ENCODE assay signal across 27 cellular contexts in the genomic region with DNA sequence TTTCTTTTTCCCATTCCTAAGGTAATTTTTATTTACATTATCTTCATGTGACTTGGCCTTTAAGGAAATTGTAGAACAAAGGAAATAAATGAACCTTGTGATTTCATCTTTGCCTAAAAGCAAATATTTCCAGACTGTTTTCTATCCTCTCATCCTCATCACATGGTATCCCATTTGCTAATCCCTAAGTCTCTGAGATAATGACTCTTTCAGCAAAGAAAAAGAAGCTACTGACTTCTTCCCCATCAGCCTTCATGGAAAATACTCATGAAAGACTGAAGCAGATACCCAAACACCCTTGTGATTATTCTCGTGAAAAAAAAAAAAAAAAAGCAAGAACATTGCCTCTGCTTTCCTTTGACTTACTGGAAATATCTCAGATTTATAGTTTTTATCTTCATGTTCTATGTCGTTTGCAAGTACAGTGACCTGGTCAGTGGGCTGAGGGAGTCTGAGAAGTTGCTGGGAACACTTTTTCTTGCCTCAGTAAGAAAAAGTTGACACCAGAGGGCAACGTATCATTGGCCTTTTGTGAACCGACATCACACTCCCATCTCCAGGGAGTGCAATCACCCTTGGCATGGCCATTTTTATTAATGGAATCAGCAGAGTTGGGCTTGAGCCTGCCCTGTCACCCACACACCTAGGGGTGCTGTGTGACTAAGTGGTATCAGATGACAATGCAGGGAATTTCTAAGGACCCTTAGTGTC.
DNase-seq lines count a peak whose midpoint lies in the region; ATAC-seq and TF ChIP-seq lines count a peak whose summit lies in the region.
"Had no signal": no experiment of that assay in that cellular context is flagged by ENCODE, and none has a peak within 500 bp of the region (broad histone marks: within the 10 kb centered on the region; RNA-seq: fewer than 3 reads in every experiment).

No MANE protein-coding gene starts in this region.

- no peak overlapping the region for H3K27ac Mint-ChIP-seq in activated naive CD4-positive, alpha-beta T cell treated with anti-CD3 and anti-CD28 coated beads, Interleukin-2, amount 50 U/mL, for 72 hours
- H3K27ac Mint-ChIP-seq: activated CD4-positive, alpha-beta T cell treated with anti-CD3 and anti-CD28 coated beads, Interleukin-2, amount 10 ng/mL, durations not matched to agents 24 days and 14 days; activated naive CD4-positive, alpha-beta T cell treated with anti-CD3 and anti-CD28 coated beads for 36 hours; activated T-cell treated with anti-CD3 and anti-CD28 coated beads, Interleukin-2, amount 50 U/mL, for 72 hours; stimulated activated memory B cell treated with anti-CD40 and anti-IgM and Interleukin-4, amounts not matched to agents 10 μg/mL and 1 μg/mL and 100 μg/mL, for 72 hours; T-helper 1 cell treated with Interleukin-12 subunit alpha and Interleukin-12 subunit beta and Interleukin-4 antibody, amounts not matched to agents 30 μg/mL and 1 μg/mL, for 36 hours had no signal

- peak; percentile 43 for TF ChIP-seq CTCF in VCaP (conservative IDR thresholded peaks at IDR 0.05)

- no peaks in the 10 kb centered on the region for H3K36me3 Mint-ChIP-seq in activated naive CD4-positive, alpha-beta T cell treated with anti-CD3 and anti-CD28 coated beads, Interleukin-2, amount 50 U/mL, for 72 hours
- H3K36me3 Mint-ChIP-seq: stimulated activated memory B cell treated with anti-CD40 and anti-IgM and Interleukin-4, amounts not matched to agents 10 μg/mL and 1 μg/mL and 100 μg/mL, for 72 hours had no signal

- no peak for ATAC-seq in activated naive CD4-positive, alpha-beta T cell treated with anti-CD3 and anti-CD28 coated beads, Interleukin-2, amount 50 U/mL, for 72 hours
- ATAC-seq: activated T-cell treated with anti-CD3 and anti-CD28 coated beads, Interleukin-2, amount 50 U/mL, for 72 hours; HepG2; left colon; stimulated activated memory B cell treated with anti-CD40 and anti-IgM and Interleukin-4, amounts not matched to agents 10 μg/mL and 1 μg/mL and 100 μg/mL, for 72 hours had no signal

- intact Hi-C loops in head of caudate nucleus (cut with DNase I) = loop anchor here (5.0 kb wide), 1 partner anchor 84 kb away; no protein-coding TSS in a partner anchor

- H3K27ac ChIP-seq in VCaP = no peak overlapping the region
- H3K27ac ChIP-seq: colonic mucosa, HL-60, PC-9, SJCRH30 had no signal

- no peaks in the 10 kb centered on the region for H3K9me3 Mint-ChIP-seq in activated naive CD4-positive, alpha-beta T cell treated with anti-CD3 and anti-CD28 coated beads, Interleukin-2, amount 50 U/mL, for 72 hours
- H3K9me3 Mint-ChIP-seq: activated CD4-positive, alpha-beta T cell treated with anti-CD3 and anti-CD28 coated beads, Interleukin-2, amount 10 ng/mL, durations not matched to agents 24 days and 14 days; activated naive CD4-positive, alpha-beta T cell treated with anti-CD3 and anti-CD28 coated beads for 36 hours; activated T-cell treated with anti-CD3 and anti-CD28 coated beads, Interleukin-2, amount 50 U/mL, for 72 hours; stimulated activated memory B cell treated with anti-CD40 and anti-IgM and Interleukin-4, amounts not matched to agents 10 μg/mL and 1 μg/mL and 100 μg/mL, for 72 hours; T-helper 1 cell treated with Interleukin-12 subunit alpha and Interleukin-12 subunit beta and Interleukin-4 antibody, amounts not matched to agents 30 μg/mL and 1 μg/mL, for 36 hours had no signal

- DNase-seq in NCI-H1694 (lab: John Stamatoyannopoulos, UW) (peak; percentile 26), NCI-H1694 treated with DMSO at 0.1 percent for 48 hours (lab: John Stamatoyannopoulos, UW) (no peak), head of caudate nucleus (peak in 26 of 42 donors; percentile 3 to 71 (median 32)), pons (ENCODE audit: low spot score) (peak; percentile 76), SKM-1 (lab: John Stamatoyannopoulos, UW; ENCODE audit: unreplicated experiment) (no peak)
- DNase-seq in activated naive CD4-positive, alpha-beta T cell treated with anti-CD3 and anti-CD28 coated beads, Interleukin-2, amount 50 U/mL, for 72 hours (ENCODE audit: low spot score in 2 of 2) = no peak
- DNase-seq in stimulated activated CD4-positive, alpha-beta T cell treated with anti-CD3 and anti-CD28 coated beads, Interleukin-2, amount 100 ng/mL, for 24 hours = no peak
- DNase-seq: activated CD4-positive, alpha-beta T cell treated with anti-CD3 and anti-CD28 coated beads, Interleukin-2, amount 10 ng/mL, durations not matched to agents 24 days and 14 days; activated naive CD4-positive, alpha-beta T cell treated with anti-CD3 and anti-CD28 coated beads for 36 hours; activated T-cell treated with anti-CD3 and anti-CD28 coated beads, Interleukin-2, amount 50 U/mL, for 72 hours; AML-193; colonic mucosa; DND-41; glutamatergic neuron; Kasumi-1; left colon; mesenchymal stem cell; NCI-H1048; NCI-H187 treated with DMSO at 0.1 percent for 48 hours; PC-9; SJCRH30; stimulated activated CD4-positive, alpha-beta T cell treated with anti-CD3 and anti-CD28 coated beads, Interleukin-4, amount 100 ng/mL, for 1 hour had no signal

Comparison
In these comparisons a context has a peak if more than half of its experiments do, and no peak if none do; other contexts are left out.
1. DNase-seq: peak in NCI-H1694 (single experiment), head of caudate nucleus (26 of 42) and pons (single experiment); none in NCI-H1694 treated with DMSO at 0.1 percent for 48 hours (single experiment), SKM-1 (single experiment), activated naive CD4-positive, alpha-beta T cell treated with anti-CD3 and anti-CD28 coated beads, Interleukin-2, amount 50 U/mL, for 72 hours (0 of 2) and stimulated activated CD4-positive, alpha-beta T cell treated with anti-CD3 and anti-CD28 coated beads, Interleukin-2, amount 100 ng/mL, for 24 hours (0 of 2).